8 cellular contexts compared by ENCODE assay signal in genomic region chr11:59097113-59097708, GRCh38. TPM values are rescaled to one million over a fixed set of nuclear protein-coding genes. Genes with fewer than 3 reads are reported as not detected.
DNase-seq lines count a peak whose midpoint lies in the region; ATAC-seq and TF ChIP-seq lines count a peak whose summit lies in the region.

No MANE protein-coding gene starts in this region.

- TF ChIP-seq POLR2A in erythroblast (IDR thresholded peaks at IDR 0.05; ENCODE audit: low read length): no peak
- TF ChIP-seq POLR2A in thyroid gland (IDR thresholded peaks at IDR 0.05): no peak

- H3K27me3 ChIP-seq in neuronal stem cell (ENCODE audit: control insufficient read depth in 3 of 3, insufficient read depth in 3 of 3, low read depth in 1 of 3, low read length in 3 of 3) (peaks cover 0 to 10% (median 0%) of the 10 kb centered on the region in 3 experiments), thyroid gland (no peaks in the 10 kb centered on the region)

- H4K91ac ChIP-seq in neuronal stem cell (ENCODE audit: low read depth, low read length, poor library complexity): no peak overlapping the region

- H2BK12ac ChIP-seq in neuronal stem cell (ENCODE audit: low read length): no peak overlapping the region

- no peak overlapping the region for H2AFZ ChIP-seq in neuronal stem cell (ENCODE audit: low read length)

- no peaks in the 10 kb centered on the region for H3K36me3 ChIP-seq in neuronal stem cell (replicated peaks in 1 of 2; ENCODE audit: control insufficient read depth in 2 of 2, insufficient read depth in 2 of 2, low read length in 2 of 2)
- no peaks in the 10 kb centered on the region for H3K36me3 ChIP-seq in thyroid gland

- no peak overlapping the region for H3K9ac ChIP-seq in neuronal stem cell (ENCODE audit: low read depth, low read length, poor library complexity)

- DNase-seq in CMK (ENCODE audit: low read depth): peak; percentile 11
- peak; percentile 49 for DNase-seq in NCI-H2227 treated with DMSO at 0.1 percent for 48 hours (lab: John Stamatoyannopoulos, UW)
- peak; percentile 77 for DNase-seq in activated CD8-positive, alpha-beta T cell treated with anti-CD3 and anti-CD28 coated beads, Interleukin-2, amount 10 ng/mL, durations not matched to agents 7 days and 5 days
- peak; percentile 61 to 74 for DNase-seq in erythroblast (lab: John Stamatoyannopoulos, UW)
- peak; percentile 35 for DNase-seq in neuronal stem cell (ENCODE audit: low spot score)
- peak; percentile 55 to 59 for DNase-seq in thyroid gland

- H3K4me1 Mint-ChIP-seq in activated CD8-positive, alpha-beta T cell treated with anti-CD3 and anti-CD28 coated beads, Interleukin-2, amount 10 ng/mL, durations not matched to agents 7 days and 5 days (ENCODE audit: low read depth): peaks cover 15% of the 10 kb centered on the region

- H3K27me3 Mint-ChIP-seq in activated CD8-positive, alpha-beta T cell treated with anti-CD3 and anti-CD28 coated beads, Interleukin-2, amount 10 ng/mL, durations not matched to agents 7 days and 5 days (ENCODE audit: low read depth): peaks cover 30% of the 10 kb centered on the region

- H3K27ac Mint-ChIP-seq in activated CD8-positive, alpha-beta T cell treated with anti-CD3 and anti-CD28 coated beads, Interleukin-2, amount 10 ng/mL, durations not matched to agents 7 days and 5 days: no peak overlapping the region

- no peak overlapping the region for H3K27ac ChIP-seq in neuronal stem cell (replicated peaks; ENCODE audit: low read length)
- H3K27ac ChIP-seq in thyroid gland: no peak overlapping the region

- no peak overlapping the region for H2BK120ac ChIP-seq in neuronal stem cell (ENCODE audit: low read depth, low read length)

- CTCF ChIA-PET in activated CD8-positive, alpha-beta T cell treated with anti-CD3 and anti-CD28 coated beads, Interleukin-2, amount 10 ng/mL, durations not matched to agents 7 days and 5 days (lab: Charles Lee): interaction anchor here (0.7 to 2.9 kb wide), 7 partner anchors 9 to 60 kb away, joined by 3 to 47 read pairs (median 4); partner anchors contain the start of gene FAM111B

- no peak overlapping the region for H3K4me3 ChIP-seq in neuronal stem cell (ENCODE audit: low read length in 2 of 2)
- H3K4me3 ChIP-seq in thyroid gland (replicated peaks in 1 of 3): no peak overlapping the region

- no peak overlapping the region for H3K23ac ChIP-seq in neuronal stem cell (ENCODE audit: low read depth, low read length, poor library complexity)

- no peak overlapping the region for H4K8ac ChIP-seq in neuronal stem cell (ENCODE audit: low read depth, low read length)

- H3K36me3 Mint-ChIP-seq in activated CD8-positive, alpha-beta T cell treated with anti-CD3 and anti-CD28 coated beads, Interleukin-2, amount 10 ng/mL, durations not matched to agents 7 days and 5 days (ENCODE audit: low read depth): no peaks in the 10 kb centered on the region

- H3K4me3 Mint-ChIP-seq in activated CD8-positive, alpha-beta T cell treated with anti-CD3 and anti-CD28 coated beads, Interleukin-2, amount 10 ng/mL, durations not matched to agents 7 days and 5 days: no peak overlapping the region

- H3K9me3 ChIP-seq in neuronal stem cell (replicated peaks in 1 of 2; ENCODE audit: control insufficient read depth in 2 of 2, insufficient read depth in 1 of 2, low read depth in 1 of 2, low read length in 2 of 2) (no peaks in the 10 kb centered on the region), thyroid gland (no peaks in the 10 kb centered on the region)

- no peak overlapping the region for H3K18ac ChIP-seq in neuronal stem cell (ENCODE audit: low read length)

- H3K4me2 ChIP-seq in neuronal stem cell (ENCODE audit: insufficient read depth, low read length, poor library complexity, severe bottlenecking): no peak overlapping the region

- no peak overlapping the region for H2AK5ac ChIP-seq in neuronal stem cell (ENCODE audit: low read depth, low read length)

- no peak overlapping the region for H2BK5ac ChIP-seq in neuronal stem cell (ENCODE audit: low read length)

- POLR2A ChIA-PET in activated CD8-positive, alpha-beta T cell treated with anti-CD3 and anti-CD28 coated beads, Interleukin-2, amount 10 ng/mL, durations not matched to agents 7 days and 5 days (lab: Charles Lee): interaction anchor here (0.8 kb wide), 1 partner anchor 10 kb away, joined by 3 read pairs; no protein-coding TSS in a partner anchor

- no peaks in the 10 kb centered on the region for H3K4me1 ChIP-seq in neuronal stem cell (ENCODE audit: control insufficient read depth in 2 of 2, insufficient read depth in 1 of 2, low read depth in 1 of 2, low read length in 2 of 2)
- peaks cover 0 to 6% of the 10 kb centered on the region in 2 donors for H3K4me1 ChIP-seq in thyroid gland

- H2BK15ac ChIP-seq in neuronal stem cell (ENCODE audit: low read length): no peak overlapping the region

- WGBS in neuronal stem cell (ENCODE audit: extremely low coverage in 2 of 2, insufficient read length in 2 of 2, insufficient replicate concordance in 1 of 2), 2 donors: no CpG with 5 or more reads among the region's 5 CpGs
- 92% methylated on average over 5 of the region's 5 CpGs for WGBS in thyroid gland, 2 donors

- intact Hi-C loops in thyroid gland (cut with DNase I): loop anchor here (5.0 to 10.0 kb wide), 2 partner anchors 35 to 58 kb away; no protein-coding TSS in a partner anchor

- no peaks in the 10 kb centered on the region for H3K79me1 ChIP-seq in neuronal stem cell (ENCODE audit: low read depth, low read length)

- no peak overlapping the region for H3K14ac ChIP-seq in neuronal stem cell (ENCODE audit: low read length)

- peak; percentile 13 to 65 (median 40) for TF ChIP-seq CTCF in thyroid gland (IDR thresholded peaks at IDR 0.05)

- no peaks in the 10 kb centered on the region for H3K9me3 Mint-ChIP-seq in activated CD8-positive, alpha-beta T cell treated with anti-CD3 and anti-CD28 coated beads, Interleukin-2, amount 10 ng/mL, durations not matched to agents 7 days and 5 days (ENCODE audit: insufficient read depth)

- peak; percentile 49 for ATAC-seq in GM21529 (IDR thresholded peaks at IDR 0.05; ENCODE audit: unreplicated experiment)
- peak; percentile 79 for ATAC-seq in activated CD8-positive, alpha-beta T cell treated with anti-CD3 and anti-CD28 coated beads, Interleukin-2, amount 10 ng/mL, durations not matched to agents 7 days and 5 days
- ATAC-seq in HG03571 (IDR thresholded peaks at IDR 0.05; ENCODE audit: unreplicated experiment): no peak

- H3K4ac ChIP-seq in neuronal stem cell (ENCODE audit: low read length): no peak overlapping the region

RNA-seq across cellular contexts. Expression of gene FAM111B, which starts 9.8 kb away (rescaled TPM):
- 10 to 100 TPM; 66.2 to 69.0 TPM for total RNA-seq in activated CD8-positive, alpha-beta T cell treated with anti-CD3 and anti-CD28 coated beads, Interleukin-2, amount 10 ng/mL, durations not matched to agents 7 days and 5 days
- 7.2 TPM for polyA plus RNA-seq in neuronal stem cell (2013, experiment 1 of 2)
- 7.0 TPM for polyA plus RNA-seq in neuronal stem cell (2013, experiment 2 of 2)
- total RNA-seq in thyroid gland: under 1 TPM in 2 of 4 donors, not detected in 2; 0.22 to 0.67 TPM

RNA-seq across cellular contexts. Expression of gene GLYATL1B, which starts 11.1 kb away (rescaled TPM):
- total RNA-seq in activated CD8-positive, alpha-beta T cell treated with anti-CD3 and anti-CD28 coated beads, Interleukin-2, amount 10 ng/mL, durations not matched to agents 7 days and 5 days: not detected
- polyA plus RNA-seq in neuronal stem cell (2013, experiment 1 of 2): not detected
- not detected for polyA plus RNA-seq in neuronal stem cell (2013, experiment 2 of 2)
- not detected for total RNA-seq in thyroid gland

RNA-seq across cellular contexts. Expression of gene FAM111A, which starts 45.4 kb away (rescaled TPM):
- 100 to 1,000 TPM; 154 to 167 TPM for total RNA-seq in activated CD8-positive, alpha-beta T cell treated with anti-CD3 and anti-CD28 coated beads, Interleukin-2, amount 10 ng/mL, durations not matched to agents 7 days and 5 days
- 16.9 TPM for polyA plus RNA-seq in neuronal stem cell (2013, experiment 1 of 2)
- polyA plus RNA-seq in neuronal stem cell (2013, experiment 2 of 2): 17.1 TPM
- 10 to 100 TPM; 32.5 to 73.2 (median 40.1) TPM for total RNA-seq in thyroid gland

Comparison
In these comparisons a context has a peak if more than half of its experiments do, and no peak if none do; other contexts are left out.
1. DNase-seq: peak in every context shown above with its lines; median percentile 77 in activated CD8-positive, alpha-beta T cell treated with anti-CD3 and anti-CD28 coated beads, Interleukin-2, amount 10 ng/mL, durations not matched to agents 7 days and 5 days; 68 in erythroblast; 57 in thyroid gland; 49 in NCI-H2227 treated with DMSO at 0.1 percent for 48 hours; 35 in neuronal stem cell; 11 in CMK.
2. RNA of gene FAM111B, which starts 9.8 kb away (total RNA-seq): 66.2 to 69.0 TPM in activated CD8-positive, alpha-beta T cell treated with anti-CD3 and anti-CD28 coated beads, Interleukin-2, amount 10 ng/mL, durations not matched to agents 7 days and 5 days; 0.22 to 0.67 TPM in thyroid gland; every median in the first group is over 10 times any median in the second.